1 cellular context compared by ENCODE assay signal in genomic region chr17:21282850-21283249, GRCh38.
TF ChIP-seq lines count a peak whose summit lies in the region.

No MANE protein-coding gene starts in this region.

TF ChIP-seq in HCT116, 20 proteins besides CTCF, POLR2A, EP300 and RAD21 (continued from another document):
- TF ChIP-seq, protein P1, sequence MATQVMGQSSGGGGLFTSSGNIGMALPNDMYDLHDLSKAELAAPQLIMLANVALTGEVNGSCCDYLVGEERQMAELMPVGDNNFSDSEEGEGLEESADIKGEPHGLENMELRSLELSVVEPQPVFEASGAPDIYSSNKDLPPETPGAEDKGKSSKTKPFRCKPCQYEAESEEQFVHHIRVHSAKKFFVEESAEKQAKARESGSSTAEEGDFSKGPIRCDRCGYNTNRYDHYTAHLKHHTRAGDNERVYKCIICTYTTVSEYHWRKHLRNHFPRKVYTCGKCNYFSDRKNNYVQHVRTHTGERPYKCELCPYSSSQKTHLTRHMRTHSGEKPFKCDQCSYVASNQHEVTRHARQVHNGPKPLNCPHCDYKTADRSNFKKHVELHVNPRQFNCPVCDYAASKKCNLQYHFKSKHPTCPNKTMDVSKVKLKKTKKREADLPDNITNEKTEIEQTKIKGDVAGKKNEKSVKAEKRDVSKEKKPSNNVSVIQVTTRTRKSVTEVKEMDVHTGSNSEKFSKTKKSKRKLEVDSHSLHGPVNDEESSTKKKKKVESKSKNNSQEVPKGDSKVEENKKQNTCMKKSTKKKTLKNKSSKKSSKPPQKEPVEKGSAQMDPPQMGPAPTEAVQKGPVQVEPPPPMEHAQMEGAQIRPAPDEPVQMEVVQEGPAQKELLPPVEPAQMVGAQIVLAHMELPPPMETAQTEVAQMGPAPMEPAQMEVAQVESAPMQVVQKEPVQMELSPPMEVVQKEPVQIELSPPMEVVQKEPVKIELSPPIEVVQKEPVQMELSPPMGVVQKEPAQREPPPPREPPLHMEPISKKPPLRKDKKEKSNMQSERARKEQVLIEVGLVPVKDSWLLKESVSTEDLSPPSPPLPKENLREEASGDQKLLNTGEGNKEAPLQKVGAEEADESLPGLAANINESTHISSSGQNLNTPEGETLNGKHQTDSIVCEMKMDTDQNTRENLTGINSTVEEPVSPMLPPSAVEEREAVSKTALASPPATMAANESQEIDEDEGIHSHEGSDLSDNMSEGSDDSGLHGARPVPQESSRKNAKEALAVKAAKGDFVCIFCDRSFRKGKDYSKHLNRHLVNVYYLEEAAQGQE (IDR thresholded peaks at IDR 0.05; ENCODE audit: low read depth), result no peak
- TF ChIP-seq SIN3A (IDR thresholded peaks at IDR 0.05; ENCODE audit: low read depth) (no peak), ATF3 (IDR thresholded peaks at IDR 0.05) (no peak), ZFX (IDR thresholded peaks at IDR 0.05) (no peak), POLR2AphosphoS5 (IDR thresholded peaks at IDR 0.05; ENCODE audit: low read depth, low read length) (no peak), SRF (IDR thresholded peaks at IDR 0.05; ENCODE audit: low read depth) (no peak)
- TF ChIP-seq, protein P2, sequence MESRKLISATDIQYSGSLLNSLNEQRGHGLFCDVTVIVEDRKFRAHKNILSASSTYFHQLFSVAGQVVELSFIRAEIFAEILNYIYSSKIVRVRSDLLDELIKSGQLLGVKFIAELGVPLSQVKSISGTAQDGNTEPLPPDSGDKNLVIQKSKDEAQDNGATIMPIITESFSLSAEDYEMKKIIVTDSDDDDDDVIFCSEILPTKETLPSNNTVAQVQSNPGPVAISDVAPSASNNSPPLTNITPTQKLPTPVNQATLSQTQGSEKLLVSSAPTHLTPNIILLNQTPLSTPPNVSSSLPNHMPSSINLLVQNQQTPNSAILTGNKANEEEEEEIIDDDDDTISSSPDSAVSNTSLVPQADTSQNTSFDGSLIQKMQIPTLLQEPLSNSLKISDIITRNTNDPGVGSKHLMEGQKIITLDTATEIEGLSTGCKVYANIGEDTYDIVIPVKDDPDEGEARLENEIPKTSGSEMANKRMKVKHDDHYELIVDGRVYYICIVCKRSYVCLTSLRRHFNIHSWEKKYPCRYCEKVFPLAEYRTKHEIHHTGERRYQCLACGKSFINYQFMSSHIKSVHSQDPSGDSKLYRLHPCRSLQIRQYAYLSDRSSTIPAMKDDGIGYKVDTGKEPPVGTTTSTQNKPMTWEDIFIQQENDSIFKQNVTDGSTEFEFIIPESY (IDR thresholded peaks at IDR 0.05; ENCODE audit: extremely low read depth, insufficient replicate concordance, low read length), result no peak
TF ChIP-seq in HCT116: peak in this region for 0.
